ENCODE assay signal across 17 cellular contexts in the genomic region with DNA sequence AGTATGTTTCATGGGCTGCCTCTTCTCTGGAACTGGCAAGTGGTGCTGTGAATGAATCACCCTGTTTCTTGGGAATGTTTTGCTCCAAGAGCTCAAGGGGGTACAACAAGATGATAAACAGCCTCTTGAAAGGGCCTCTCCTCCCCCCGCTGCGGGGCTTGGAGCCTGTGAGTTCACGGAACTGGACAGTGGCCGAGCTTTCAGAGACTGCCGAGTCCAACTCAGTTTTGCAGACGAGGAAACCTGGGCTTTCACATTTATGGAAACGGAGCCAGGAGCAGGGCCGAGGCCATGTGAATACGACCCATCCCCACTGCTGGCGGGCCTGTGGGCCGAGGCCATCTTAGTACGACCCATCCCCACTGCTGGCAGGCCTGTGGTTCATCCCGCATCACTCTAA. TPM values are rescaled to one million over a fixed set of nuclear protein-coding genes. Genes with fewer than 3 reads are reported as not detected.
DNase-seq lines count a peak whose midpoint lies in the region; ATAC-seq and TF ChIP-seq lines count a peak whose summit lies in the region.
"Had no signal": no experiment of that assay in that cellular context is flagged by ENCODE, and none has a peak within 500 bp of the region (broad histone marks: within the 10 kb centered on the region; RNA-seq: fewer than 3 reads in every experiment).

No MANE protein-coding gene starts in this region.

- no peaks in the 10 kb centered on the region for H3K27me3 ChIP-seq in adipocyte (replicated peaks; ENCODE audit: control insufficient read depth, insufficient read depth, low read length)
- no peaks in the 10 kb centered on the region for H3K27me3 ChIP-seq in heart right ventricle

- peaks cover 36% of the 10 kb centered on the region for H3K4me1 ChIP-seq in adipocyte (ENCODE audit: control insufficient read depth, insufficient read depth, low read length)
- peaks cover 0 to 13% (median 7%) of the 10 kb centered on the region in 9 donors for H3K4me1 ChIP-seq in heart right ventricle

- peaks cover 3% of the 10 kb centered on the region for H3K9me3 Mint-ChIP-seq in Calu3 (ENCODE audit: low read depth, unreplicated experiment)
- H3K9me3 Mint-ChIP-seq: naive thymus-derived CD8-positive, alpha-beta T cell; stimulated activated effector memory CD8-positive, alpha-beta T cell treated with anti-CD3 and anti-CD28 coated beads, Interleukin-12 subunit alpha, Interleukin-12 subunit beta, amount 100 ng/mL, for 72 hours had no signal

- H3K4me1 Mint-ChIP-seq in Calu3 (ENCODE audit: low read depth, unreplicated experiment), result peaks cover 8% of the 10 kb centered on the region
- H3K4me1 Mint-ChIP-seq: stimulated activated effector memory CD8-positive, alpha-beta T cell treated with anti-CD3 and anti-CD28 coated beads, Interleukin-12 subunit alpha, Interleukin-12 subunit beta, amount 100 ng/mL, for 72 hours had no signal

- H3K36me3 ChIP-seq in adipocyte (ENCODE audit: control insufficient read depth, insufficient read depth, low read length, severe bottlenecking), result no peaks in the 10 kb centered on the region
- H3K36me3 ChIP-seq in heart right ventricle, result no peaks in the 10 kb centered on the region

- H3K27ac Mint-ChIP-seq in Calu3 (ENCODE audit: unreplicated experiment), result no peak overlapping the region
- H3K27ac Mint-ChIP-seq: naive thymus-derived CD8-positive, alpha-beta T cell; stimulated activated effector memory CD8-positive, alpha-beta T cell treated with anti-CD3 and anti-CD28 coated beads, Interleukin-12 subunit alpha, Interleukin-12 subunit beta, amount 100 ng/mL, for 72 hours had no signal

- ATAC-seq in heart right ventricle (peak in 7 of 8 donors; percentile 19 to 74 (median 39)), HG03139 (IDR thresholded peaks at IDR 0.05; ENCODE audit: unreplicated experiment) (no peak), HG03045 (IDR thresholded peaks at IDR 0.05; ENCODE audit: unreplicated experiment) (no peak)
- ATAC-seq: naive thymus-derived CD8-positive, alpha-beta T cell; stimulated activated effector memory CD8-positive, alpha-beta T cell treated with anti-CD3 and anti-CD28 coated beads, Interleukin-12 subunit alpha, Interleukin-12 subunit beta, amount 100 ng/mL, for 72 hours had no signal

- CTCF ChIA-PET in AG04449 (lab: Yijun Ruan, JAX), result interaction anchor here (0.8 to 1.3 kb wide), 3 partner anchors 45 to 132 kb away, joined by 3 to 4 read pairs (median 3); no protein-coding TSS in a partner anchor
- CTCF ChIA-PET in Calu3 (lab: Charles Lee), result interaction anchor here (0.7 kb wide), 1 partner anchor 8 kb away, joined by 3 read pairs; no protein-coding TSS in a partner anchor

- no peak overlapping the region for H3K4me3 Mint-ChIP-seq in Calu3 (ENCODE audit: low read depth, unreplicated experiment)
- H3K4me3 Mint-ChIP-seq: naive thymus-derived CD8-positive, alpha-beta T cell; stimulated activated effector memory CD8-positive, alpha-beta T cell treated with anti-CD3 and anti-CD28 coated beads, Interleukin-12 subunit alpha, Interleukin-12 subunit beta, amount 100 ng/mL, for 72 hours had no signal

- no peaks in the 10 kb centered on the region for H3K36me3 Mint-ChIP-seq in Calu3 (ENCODE audit: insufficient read depth, unreplicated experiment)
- H3K36me3 Mint-ChIP-seq: naive thymus-derived CD8-positive, alpha-beta T cell; stimulated activated effector memory CD8-positive, alpha-beta T cell treated with anti-CD3 and anti-CD28 coated beads, Interleukin-12 subunit alpha, Interleukin-12 subunit beta, amount 100 ng/mL, for 72 hours had no signal

- DNase-seq in AG04449 (ENCODE audit: low read depth, low spot score) (peak; percentile 24), adipocyte (ENCODE audit: low read depth) (no peak), heart right ventricle (peak in 1 of 2 donors; percentile 68), posterior vena cava (ENCODE audit: low spot score) (peak; percentile 94), Calu3 (no peak), T-helper 9 cell (no peak)
- DNase-seq: ACHN; activated CD4-positive, alpha-beta T cell treated with anti-CD3 and anti-CD28 coated beads for 4 hours; activated gamma-delta T cell treated with Interleukin-2 at 50 U/mL for 16 hours; dermis blood vessel endothelial cell; NCI-H1105 treated with DMSO at 0.1 percent for 48 hours; NCI-H774 had no signal

- no peak overlapping the region for H3K4me3 ChIP-seq in AG04449 (ENCODE audit: low read depth, low read length)
- peak overlapping the region; percentile 68 for H3K4me3 ChIP-seq in adipocyte (ENCODE audit: low read length)
- no peak overlapping the region for H3K4me3 ChIP-seq in heart right ventricle
- H3K4me3 ChIP-seq: SK-N-MC had no signal

- intact Hi-C loops in heart right ventricle (cut with DNase I) (no loop called here), posterior vena cava (cut with DNase I) (no loop called here), Calu3 (cut with micrococcal nuclease; ENCODE audit: unreplicated experiment) (no loop called here)

- no peaks in the 10 kb centered on the region for H3K27me3 Mint-ChIP-seq in Calu3 (ENCODE audit: unreplicated experiment)
- H3K27me3 Mint-ChIP-seq: naive thymus-derived CD8-positive, alpha-beta T cell had no signal

- H3K27ac ChIP-seq in heart right ventricle, result peak overlapping the region in 1 of 10 donors; percentile 16
- H3K27ac ChIP-seq: SK-N-MC had no signal

- peak overlapping the region; percentile 79 for H3K9ac ChIP-seq in adipocyte (ENCODE audit: low read length)

- TF ChIP-seq CTCF in AG04449 (IDR thresholded peaks at IDR 0.05; ENCODE audit: insufficient read depth, low read length, missing control alignments) (no peak), heart right ventricle (IDR thresholded peaks at IDR 0.05) (no peak), Calu3 (IDR thresholded peaks at IDR 0.05; ENCODE audit: unreplicated experiment) (no peak)

- no peaks in the 10 kb centered on the region for H3K9me3 ChIP-seq in adipocyte (ENCODE audit: control insufficient read depth, low read length)
- no peaks in the 10 kb centered on the region for H3K9me3 ChIP-seq in heart right ventricle

- BruUV-seq in Calu3 (replicated peaks; lab: Mats Ljungman, UMichigan), result no TSS peak

- WGBS in heart right ventricle, 2 donors, result 75 to 77% methylated on average over 13 of the region's 13 CpGs

- POLR2A ChIA-PET in AG04449 (lab: Yijun Ruan, JAX), result no interaction called here

RNA-seq across cellular contexts. Expression of gene SRC, which starts 18.2 kb away (rescaled TPM):
- total RNA-seq in heart right ventricle (10 to 100 TPM in 1 of 10 donors, 1 to 10 TPM in 9; 1.9 to 10.8 (median 3.6) TPM), posterior vena cava (10 to 100 TPM; 35.4 to 39.1 TPM), Calu3 (2022) (185 and 203 TPM in 2 replicates)
- 1 to 10 TPM; 4.7 to 5.2 TPM for polyA plus RNA-seq in heart right ventricle

RNA-seq across cellular contexts. Expression of gene MANBAL, which starts 38.3 kb away (rescaled TPM):
- total RNA-seq in heart right ventricle (10 to 100 TPM; 17.8 to 24.9 (median 20.4) TPM), posterior vena cava (10 to 100 TPM; 51.9 to 54.2 TPM), Calu3 (2022) (77.0 and 77.2 TPM in 2 replicates)
- 10 to 100 TPM; 18.4 to 52.3 TPM for polyA plus RNA-seq in heart right ventricle

Comparison
In these comparisons a context has a peak if more than half of its experiments do, and no peak if none do; other contexts are left out.
1. DNase-seq: peak in AG04449 (single experiment) and posterior vena cava (single experiment); none in adipocyte (single experiment), Calu3 (single experiment) and T-helper 9 cell (single experiment).
2. ATAC-seq: peak in heart right ventricle (7 of 8); none in HG03139 (single experiment) and HG03045 (single experiment).